Comparison of ENCODE assay signal across 18 cellular contexts in genomic region chr1:101175474-101175873, GRCh38.
DNase-seq lines count a peak whose midpoint lies in the region; ATAC-seq and TF ChIP-seq lines count a peak whose summit lies in the region.
"Had no signal": no experiment of that assay in that cellular context is flagged by ENCODE, and none has a peak within 500 bp of the region (broad histone marks: within the 10 kb centered on the region; RNA-seq: fewer than 3 reads in every experiment).

No MANE protein-coding gene starts in this region.

- no peaks in the 10 kb centered on the region for H3K9me2 ChIP-seq in SK-N-SH

- H3K9ac ChIP-seq in SK-N-SH, result no peak overlapping the region; the same call in 1 of the 2 replicates
- H3K9ac ChIP-seq: KMS-11 had no signal

- peak; percentile 38 for DNase-seq in AG20443 (ENCODE audit: low spot score)
- no peak for DNase-seq in SK-N-SH
- DNase-seq in fibroblast of mammary gland (ENCODE audit: low read depth), result peak; percentile 14
- no peak for DNase-seq in H7
- DNase-seq: activated CD4-positive, alpha-beta T cell treated with anti-CD3 and anti-CD28 coated beads for 1 hour; activated T-cell treated with anti-CD3 and anti-CD28 coated beads for 4 hours; GDM1; naive thymus-derived CD4-positive, alpha-beta T cell; NCI-H1092 treated with DMSO at 0.1 percent for 48 hours; NCI-H2081 treated with DMSO at 0.1 percent for 48 hours; SJCRH30; stimulated activated CD4-positive, alpha-beta T cell treated with anti-CD3 and anti-CD28 coated beads, Interleukin-4, amount 100 ng/mL, for 4 hours had no signal

- H3F3A ChIP-seq in SK-N-SH (replicated peaks; ENCODE audit: insufficient read depth), result peaks cover 19% of the 10 kb centered on the region

- H3K36me3 ChIP-seq in ACC112 (ENCODE audit: insufficient read depth, low read length), result no peaks in the 10 kb centered on the region
- no peaks in the 10 kb centered on the region for H3K36me3 ChIP-seq in SK-N-SH (replicated peaks in 1 of 2; ENCODE audit: control insufficient read depth in 1 of 2, insufficient read depth in 2 of 2, low read length in 1 of 2)
- H3K36me3 ChIP-seq in H7 (replicated peaks; ENCODE audit: control insufficient read depth, insufficient read depth, low read length), result no peaks in the 10 kb centered on the region
- H3K36me3 ChIP-seq: cardiac muscle cell, SJCRH30 had no signal

- no peak for ATAC-seq in HG02884 (IDR thresholded peaks at IDR 0.05; ENCODE audit: unreplicated experiment)
- ATAC-seq in GM18520 (IDR thresholded peaks at IDR 0.05; ENCODE audit: unreplicated experiment), result no peak
- ATAC-seq: GM12878; naive thymus-derived CD4-positive, alpha-beta T cell had no signal

- peak overlapping the region; percentile 71 for H3K27ac ChIP-seq in ACC112 (ENCODE audit: low read depth, low read length)
- H3K27ac ChIP-seq in SK-N-SH (ENCODE audit: low read depth in 2 of 2, low read length in 1 of 2), result peak overlapping the region; percentile 26 to 67; a peak in 3 of 4 replicates
- H3K27ac ChIP-seq: cardiac muscle cell, KMS-11, SJCRH30 had no signal

- H3K4me1 ChIP-seq in ACC112 (ENCODE audit: control insufficient read depth, insufficient read depth, low read length, unreplicated experiment) (peaks cover 24% of the 10 kb centered on the region), SK-N-SH (ENCODE audit: control insufficient read depth in 1 of 2, insufficient read depth in 2 of 2, low read depth in 1 of 2, low read length in 1 of 2) (peaks cover 0 to 14% of the 10 kb centered on the region in 2 experiments; a peak in 1 of 4 replicates)
- H3K4me1 ChIP-seq: SJCRH30 had no signal

- no peak overlapping the region for H3K4me3 ChIP-seq in ACC112 (ENCODE audit: low read depth, low read length)
- H3K4me3 ChIP-seq in SK-N-SH (ENCODE audit: low read depth in 2 of 2, low read length in 1 of 2), result no peak overlapping the region
- no peak overlapping the region for H3K4me3 ChIP-seq in fibroblast of mammary gland (ENCODE audit: control insufficient read depth, low read depth, low read length)
- H3K4me3 ChIP-seq in H7 (ENCODE audit: insufficient read depth, low read depth, low read length), result no peak overlapping the region
- H3K4me3 ChIP-seq: cardiac muscle cell, GM12878, SJCRH30 had no signal

- H3K27me3 ChIP-seq in ACC112 (ENCODE audit: insufficient read depth, low read length) (no peaks in the 10 kb centered on the region), SK-N-SH (ENCODE audit: insufficient read depth) (no peaks in the 10 kb centered on the region), H7 (ENCODE audit: control insufficient read depth, insufficient read depth, low read length) (no peaks in the 10 kb centered on the region)
- H3K27me3 ChIP-seq: cardiac muscle cell, SJCRH30 had no signal

- no peaks in the 10 kb centered on the region for H3K9me3 ChIP-seq in SK-N-SH
- H3K9me3 ChIP-seq: SJCRH30 had no signal

- POLR2A ChIA-PET in SK-N-SH (lab: Yijun Ruan, JAX), result no interaction called here

- H3K79me2 ChIP-seq in ACC112 (ENCODE audit: control insufficient read depth, insufficient read depth, low read length, unreplicated experiment), result no peaks in the 10 kb centered on the region
- H3K79me2 ChIP-seq in SK-N-SH (ENCODE audit: insufficient read depth), result no peaks in the 10 kb centered on the region

- CTCF ChIA-PET in SK-N-SH (lab: Yijun Ruan, JAX), result interaction anchor here (1.2 kb wide), 1 partner anchor 9 kb away, joined by 3 read pairs; no protein-coding TSS in a partner anchor

- H2AFZ ChIP-seq in ACC112 (ENCODE audit: low read length, unreplicated experiment) (peak overlapping the region; percentile 74), SK-N-SH (ENCODE audit: low read depth) (peak overlapping the region; percentile 69)

- TF ChIP-seq CTCF in SK-N-SH (IDR thresholded peaks at IDR 0.05) (no peak), fibroblast of mammary gland (conservative IDR thresholded peaks at IDR 0.05; ENCODE audit: control insufficient read depth, insufficient read depth, low read depth, low read length) (no peak)

- no peaks in the 10 kb centered on the region for H4K20me1 ChIP-seq in SK-N-SH (ENCODE audit: insufficient read depth)

- 73% methylated on average over 3 of the region's 3 CpGs for WGBS in SK-N-SH (ENCODE audit: low lambda C conversion rate)

- TF ChIP-seq EP300 in SK-N-SH (IDR thresholded peaks at IDR 0.05; ENCODE audit: borderline replicate concordance in 1 of 2, low read depth in 1 of 2, low read length in 1 of 2), result no peak

- no peak for TF ChIP-seq RAD21 in SK-N-SH (IDR thresholded peaks at IDR 0.05; ENCODE audit: low read length)

- H3K4me2 ChIP-seq in SK-N-SH, result no peak overlapping the region
- H3K4me2 ChIP-seq: KMS-11 had no signal

TF ChIP-seq in SK-N-SH, 30 proteins besides CTCF, POLR2A, EP300 and RAD21:
- no peak for TF ChIP-seq PBX3 (IDR thresholded peaks at IDR 0.05)
- TF ChIP-seq IRF3 (IDR thresholded peaks at IDR 0.05; ENCODE audit: low read depth, low read length), result no peak
- TF ChIP-seq FOXM1 (IDR thresholded peaks at IDR 0.05; ENCODE audit: low read depth), result no peak
- TF ChIP-seq USF1 (IDR thresholded peaks at IDR 0.05; ENCODE audit: borderline replicate concordance, low read depth), result no peak
- TF ChIP-seq JUND (IDR thresholded peaks at IDR 0.05), result no peak
- no peak for TF ChIP-seq YY1 (IDR thresholded peaks at IDR 0.05; ENCODE audit: low read depth)
- no peak for TF ChIP-seq POLR2AphosphoS5 (IDR thresholded peaks at IDR 0.05; ENCODE audit: low read depth, low read length)
- TF ChIP-seq SMC3 (IDR thresholded peaks at IDR 0.05; ENCODE audit: low read depth, low read length), result no peak
- TF ChIP-seq NRF1 (IDR thresholded peaks at IDR 0.05; ENCODE audit: low read depth, low read length), result no peak
- TF ChIP-seq CHD2 (IDR thresholded peaks at IDR 0.05; ENCODE audit: low read length, partially characterized antibody), result no peak
- TF ChIP-seq GABPA (IDR thresholded peaks at IDR 0.05; ENCODE audit: low read depth), result no peak
- TF ChIP-seq USF2 (IDR thresholded peaks at IDR 0.05; ENCODE audit: borderline replicate concordance, low read depth, low read length), result no peak
- no peak for TF ChIP-seq RXRA (IDR thresholded peaks at IDR 0.05; ENCODE audit: borderline replicate concordance, low read depth)
- no peak for TF ChIP-seq EZH2phosphoT487 (IDR thresholded peaks at IDR 0.05; ENCODE audit: borderline replicate concordance, low read depth)
TF ChIP-seq in SK-N-SH: peak in this region for 0.

Comparison
In these comparisons a context has a peak if more than half of its experiments do, and no peak if none do; other contexts are left out.
1. DNase-seq: peak in AG20443 (single experiment) and fibroblast of mammary gland (single experiment); none in SK-N-SH (single experiment) and H7 (single experiment).